In the genomic region with DNA sequence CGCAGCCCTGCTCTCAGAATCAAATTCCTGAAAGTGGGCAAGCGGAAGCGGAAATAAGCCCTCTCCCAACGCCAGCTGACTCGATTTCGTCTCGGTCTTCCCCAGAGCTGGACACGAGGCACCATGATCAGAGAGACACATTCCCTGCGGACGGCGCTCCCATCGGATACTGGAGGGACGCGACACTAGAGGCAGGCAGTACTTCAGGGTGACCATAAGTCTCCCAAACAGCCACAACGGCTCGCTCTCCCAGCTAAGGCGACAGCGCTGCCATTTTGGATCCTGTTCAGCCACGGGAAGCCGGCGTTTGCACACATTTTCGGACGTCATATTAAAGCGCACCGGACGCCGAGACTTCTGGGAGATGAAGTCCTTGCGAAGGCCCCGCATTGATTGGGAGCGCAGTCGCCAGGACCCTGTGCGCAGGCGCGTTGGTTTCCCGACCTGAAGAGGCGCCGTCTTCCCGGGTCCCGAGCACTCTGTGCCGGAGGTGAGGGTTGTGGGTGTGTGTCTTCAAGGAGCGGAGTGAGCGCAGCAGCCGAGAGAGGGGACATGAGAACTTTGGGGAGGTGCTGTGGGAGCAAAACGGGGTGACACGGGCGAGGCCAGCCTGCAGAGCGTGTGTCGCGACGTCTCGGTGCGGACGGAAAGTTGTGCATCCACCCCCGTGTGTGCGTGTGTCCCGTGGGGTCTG, we compare ENCODE assay signal across 8 cellular contexts. TPM values are rescaled to one million over a fixed set of nuclear protein-coding genes. Genes with fewer than 3 reads are reported as not detected.
A peak's percentile ranks its signal among the peaks of the same experiment; 100 is the strongest.
DNase-seq lines count a peak whose midpoint lies in the region; ATAC-seq and TF ChIP-seq lines count a peak whose summit lies in the region.

A gene (plus strand): TSS at position 439 of the 694 bp plus-strand sequence. CDS start 10,418 bp downstream, outside the sequence.

- H3K9me3 ChIP-seq in adrenal gland (replicated peaks in 1 of 3) (no peaks in the 10 kb centered on the region), heart left ventricle (no peaks in the 10 kb centered on the region), trophoblast cell (ENCODE audit: insufficient read depth, low read depth, low read length) (no peaks in the 10 kb centered on the region), transverse colon (no peaks in the 10 kb centered on the region)

- H3K36me3 ChIP-seq in adrenal gland (replicated peaks in 1 of 2) (no peaks in the 10 kb centered on the region), heart left ventricle (no peaks in the 10 kb centered on the region), trophoblast cell (ENCODE audit: control insufficient read depth in 1 of 2, insufficient read depth in 2 of 2, low read length in 2 of 2) (no peaks in the 10 kb centered on the region), transverse colon (no peaks in the 10 kb centered on the region)

- peak within 1 kb of the TSS; percentile 71 for H2AFZ ChIP-seq in trophoblast cell (ENCODE audit: insufficient read depth, low read length, poor library complexity)

- TF ChIP-seq POLR2A in adrenal gland (IDR thresholded peaks at IDR 0.05) (peak; percentile 54 to 69), heart left ventricle (IDR thresholded peaks at IDR 0.05) (peak in 1 of 2 donors; percentile 71), transverse colon (IDR thresholded peaks at IDR 0.05) (peak; percentile 80)

- no peak for TF ChIP-seq CTCF in GM13976 (IDR thresholded peaks at IDR 0.05; ENCODE audit: borderline replicate concordance, control extremely low read depth, extremely low read depth, insufficient read depth, missing control alignments)
- no peak for TF ChIP-seq CTCF in adrenal gland (IDR thresholded peaks at IDR 0.05)
- peak in 3 of 12 donors; percentile 5 to 17 (median 10) for TF ChIP-seq CTCF in heart left ventricle (IDR thresholded peaks at IDR 0.05)
- TF ChIP-seq CTCF in transverse colon (IDR thresholded peaks at IDR 0.05) = no peak

- peaks cover 9% of the 10 kb centered on the region for H3K79me1 ChIP-seq in trophoblast cell (ENCODE audit: low read length)

- no peak within 1 kb of the TSS for H2BK12ac ChIP-seq in trophoblast cell (ENCODE audit: low read length)

- peak within 1 kb of the TSS; percentile 41 for H3K4ac ChIP-seq in trophoblast cell (ENCODE audit: low read depth, low read length)

- H2BK120ac ChIP-seq in trophoblast cell (ENCODE audit: insufficient read depth, low read length, poor library complexity) = peak within 1 kb of the TSS; percentile 64

- ATAC-seq in HG02852 (IDR thresholded peaks at IDR 0.05; ENCODE audit: unreplicated experiment) (peak; percentile 90), heart left ventricle (peak; percentile 96 to 99 (median 98))

- in situ Hi-C loops in GM13976 (cut with MboI; ENCODE audit: low sequenced_read_pairs, unreplicated experiment) (no loop called here), transverse colon (cut with MboI; ENCODE audit: low pct_ligation_motif_present in 1 of 4, low pct_unique_long_range_greater_than_20kb in 1 of 4, low sequenced_read_pairs in 3 of 4) (no loop called here)

- DNase-seq in GM13976 (ENCODE audit: low spot score) = peak; percentile 98
- peak; percentile 79 for DNase-seq in NCI-H1436 treated with DMSO at 0.1 percent for 48 hours (lab: John Stamatoyannopoulos, UW)
- DNase-seq in T follicular helper cell (ENCODE audit: low read depth) = peak; percentile 98
- DNase-seq in adrenal gland = peak; percentile 98 to 99 (median 99)
- peak; percentile 98 to 99 (median 99) for DNase-seq in heart left ventricle
- peak; percentile 99 to 100 for DNase-seq in trophoblast cell
- peak; percentile 99 for DNase-seq in transverse colon

- no peak within 1 kb of the TSS for H3K23ac ChIP-seq in trophoblast cell (ENCODE audit: low read length)

- H3K4me3 ChIP-seq in adrenal gland (peak within 1 kb of the TSS; percentile 50 to 96 (median 66)), heart left ventricle (peak within 1 kb of the TSS; percentile 65 to 94 (median 81)), trophoblast cell (ENCODE audit: low read depth, low read length) (peak within 1 kb of the TSS; percentile 97), transverse colon (peak within 1 kb of the TSS; percentile 61 to 94 (median 68))

- peak within 1 kb of the TSS; percentile 95 for H3K9ac ChIP-seq in trophoblast cell (ENCODE audit: low read length)

- H2AK5ac ChIP-seq in trophoblast cell (ENCODE audit: low read length) = no peak within 1 kb of the TSS

- peak within 1 kb of the TSS; percentile 71 for H2BK5ac ChIP-seq in trophoblast cell (ENCODE audit: low read depth, low read length, poor library complexity)

- peak within 1 kb of the TSS; percentile 92 for H4K8ac ChIP-seq in trophoblast cell (ENCODE audit: low read depth, low read length)

- peak within 1 kb of the TSS; percentile 82 for H3K18ac ChIP-seq in trophoblast cell (ENCODE audit: low read length)

- H3K79me2 ChIP-seq in trophoblast cell (ENCODE audit: control insufficient read depth, insufficient read depth, low read length, poor library complexity) = peaks cover 8% of the 10 kb centered on the region

- H3K4me1 ChIP-seq in adrenal gland (replicated peaks in 1 of 2) (peaks cover 12 to 17% of the 10 kb centered on the region in 2 donors), heart left ventricle (peaks cover 0 to 25% (median 19%) of the 10 kb centered on the region in 12 donors), trophoblast cell (ENCODE audit: control insufficient read depth in 1 of 2, insufficient read depth in 2 of 2, low read length in 2 of 2) (peaks cover 0 to 3% of the 10 kb centered on the region in 2 experiments), transverse colon (peaks cover 7 to 19% (median 19%) of the 10 kb centered on the region in 4 donors)

- WGBS in adrenal gland, 4 donors = 0 to 1% (median 0%) methylated on average over 11 to 56 of the region's 56 CpGs
- WGBS in heart left ventricle, 4 donors = 0 to 1% (median 0%) methylated on average over 29 to 56 of the region's 56 CpGs
- no CpG with 5 or more reads among the region's 56 CpGs for WGBS in trophoblast cell (ENCODE audit: extremely low coverage, insufficient coverage, insufficient read length)
- WGBS in transverse colon (ENCODE audit: low coverage in 1 of 2), 2 donors = 1% methylated on average over 42 of the region's 56 CpGs; no CpG with 5 or more reads in 1 of the 2 donors

- H4K12ac ChIP-seq in trophoblast cell (ENCODE audit: low read depth, low read length) = peak within 1 kb of the TSS; percentile 91

- intact Hi-C loops in adrenal gland (cut with DNase I) = no loop called here
- intact Hi-C loops in heart left ventricle (cut with DNase I) = loop anchor here in 6 of 10 donors (1.0 to 5.0 kb wide), 5 partner anchors 41 to 237 kb away; a partner anchor contains a TSS
- intact Hi-C loops in transverse colon (cut with DNase I; ENCODE audit: low total_unique reads) = no loop called here

- peak within 1 kb of the TSS; percentile 80 for H3K4me2 ChIP-seq in trophoblast cell (ENCODE audit: low read length)

- H3K27ac ChIP-seq in adrenal gland (peak within 1 kb of the TSS; percentile 81 to 96 (median 94)), heart left ventricle (peak within 1 kb of the TSS; percentile 65 to 97 (median 94)), trophoblast cell (ENCODE audit: low read depth, low read length) (peak within 1 kb of the TSS; percentile 66), transverse colon (peak within 1 kb of the TSS; percentile 87 to 96 (median 88))

- TF ChIP-seq EP300 in transverse colon (IDR thresholded peaks at IDR 0.05; ENCODE audit: low read depth) = no peak

- H3K14ac ChIP-seq in trophoblast cell (ENCODE audit: low read length) = peak within 1 kb of the TSS; percentile 70

- no peaks in the 10 kb centered on the region for H3K27me3 ChIP-seq in adrenal gland
- H3K27me3 ChIP-seq in heart left ventricle = no peaks in the 10 kb centered on the region
- no peaks in the 10 kb centered on the region for H3K27me3 ChIP-seq in trophoblast cell (ENCODE audit: insufficient read depth, low read length)
- no peaks in the 10 kb centered on the region for H3K27me3 ChIP-seq in transverse colon

- peak within 1 kb of the TSS; percentile 68 for H4K91ac ChIP-seq in trophoblast cell (ENCODE audit: low read depth, low read length)

RNA-seq across cellular contexts. Expression of the gene that starts here (rescaled TPM):
- total RNA-seq in adrenal gland = 1 to 10 TPM; 1.8 to 9.3 (median 5.6) TPM
- 1 to 10 TPM; 2.1 to 5.8 (median 2.8) TPM for polyA plus RNA-seq in adrenal gland
- total RNA-seq in heart left ventricle = 1 to 10 TPM; 2.5 to 5.9 (median 3.5) TPM
- 1 to 10 TPM; 1.2 to 2.0 TPM for polyA plus RNA-seq in heart left ventricle
- 2.1 and 2.4 TPM in 2 replicates for polyA plus RNA-seq in trophoblast cell (2013)
- total RNA-seq in transverse colon = 1 to 10 TPM in 3 of 4 donors, under 1 TPM in 1; 0.20 to 4.1 (median 1.8) TPM

Comparison
In these comparisons a context has a peak if more than half of its experiments do, and no peak if none do; other contexts are left out.
1. Peak in every context shown above with its lines: DNase-seq, ATAC-seq, H3K4me3 ChIP-seq and H3K27ac ChIP-seq.
2. intact Hi-C loops: an anchor here in heart left ventricle (1.0 to 5.0 kb wide); none called in adrenal gland and transverse colon.